Comparison of ENCODE assay signal across 8 cellular contexts in genomic region chr10:61397175-61397986, GRCh38. TPM values are rescaled to one million over a fixed set of nuclear protein-coding genes. Genes with fewer than 3 reads are reported as not detected.
A peak's percentile ranks its signal among the peaks of the same experiment; 100 is the strongest.
DNase-seq lines count a peak whose midpoint lies in the region; ATAC-seq, FAIRE-seq and TF ChIP-seq lines count a peak whose summit lies in the region.

No MANE protein-coding gene starts in this region.

- peak overlapping the region; percentile 22 for H3K4me3 ChIP-seq in SJSA1
- peak overlapping the region; percentile 14 to 40 (median 24) for H3K4me3 ChIP-seq in fibroblast of lung (replicated peaks in 1 of 4; ENCODE audit: control extremely low read depth in 1 of 4, insufficient read depth in 1 of 4, low read depth in 3 of 4, low read length in 4 of 4)
- no peak overlapping the region for H3K4me3 ChIP-seq in skeletal muscle cell (ENCODE audit: low read depth, low read length)

- no peak overlapping the region for H3K9ac ChIP-seq in fibroblast of lung (ENCODE audit: insufficient read depth, low read length)

- H3K4me2 ChIP-seq in fibroblast of lung (ENCODE audit: extremely low read depth, insufficient read depth, low read length), result peak overlapping the region; percentile 64

- CTCF ChIA-PET in RWPE1 (lab: Yijun Ruan, JAX), result no interaction called here

- H3K4me1 ChIP-seq in SJSA1 (replicated peaks), result peaks cover 6% of the 10 kb centered on the region
- no peaks in the 10 kb centered on the region for H3K4me1 ChIP-seq in fibroblast of lung (ENCODE audit: control insufficient read depth, extremely low read depth, insufficient read depth, low read length)

- H2AFZ ChIP-seq in fibroblast of lung (ENCODE audit: low read length), result peak overlapping the region; percentile 80

- TF ChIP-seq POLR2A in GM12891 (IDR thresholded peaks at IDR 0.05; ENCODE audit: low read depth, low read length), result no peak

- H3K27me3 ChIP-seq in SJSA1 (replicated peaks) (no peaks in the 10 kb centered on the region), fibroblast of lung (ENCODE audit: control insufficient read depth, insufficient read depth, low read length) (no peaks in the 10 kb centered on the region)

- TF ChIP-seq CTCF in fibroblast of lung (conservative IDR thresholded peaks at IDR 0.05 in 1 of 2, IDR thresholded peaks at IDR 0.05 in 1 of 2; ENCODE audit: low read depth in 1 of 2, low read length in 2 of 2) (no peak), RWPE1 (conservative IDR thresholded peaks at IDR 0.05; ENCODE audit: low read depth) (no peak)

- H3K27ac ChIP-seq in SJSA1, result peak overlapping the region; percentile 61
- peak overlapping the region; percentile 43 for H3K27ac ChIP-seq in fibroblast of lung (ENCODE audit: insufficient read depth, low read length)
- H3K27ac ChIP-seq in RWPE1, result no peak overlapping the region

- DNase-seq in DMS53 treated with DMSO at 0.1 percent for 48 hours (lab: John Stamatoyannopoulos, UW; ENCODE audit: unreplicated experiment) (peak; percentile 8), SJSA1 (ENCODE audit: low read depth in 1 of 2, low spot score in 2 of 2) (peak in 1 of 2 experiments; percentile 43), fibroblast of lung (ENCODE audit: low read depth in 2 of 2) (peak; percentile 69 to 73), skeletal muscle cell (ENCODE audit: low read depth) (peak; percentile 25), GM12891 (ENCODE audit: insufficient read length, low spot score) (no peak), RCC 7860 (ENCODE audit: low spot score) (no peak), RWPE1 (ENCODE audit: low spot score) (no peak)

- no peaks in the 10 kb centered on the region for H3K36me3 ChIP-seq in SJSA1
- no peaks in the 10 kb centered on the region for H3K36me3 ChIP-seq in fibroblast of lung (ENCODE audit: control insufficient read depth, insufficient read depth, low read length)

- ATAC-seq in HG02588 (IDR thresholded peaks at IDR 0.05; ENCODE audit: unreplicated experiment), result peak; percentile 72

- no peak for FAIRE-seq in GM12891 (lab: Jason Lieb, UNC)
- no peak for FAIRE-seq in RCC 7860 (lab: Jason Lieb, UNC)

- no peaks in the 10 kb centered on the region for H3K79me2 ChIP-seq in fibroblast of lung (ENCODE audit: control insufficient read depth, insufficient read depth, low read length)

- H4K20me1 ChIP-seq in fibroblast of lung (ENCODE audit: control insufficient read depth, extremely low read depth, insufficient read depth, low read length), result no peaks in the 10 kb centered on the region

- no peaks in the 10 kb centered on the region for H3K9me3 ChIP-seq in SJSA1 (replicated peaks)
- no peaks in the 10 kb centered on the region for H3K9me3 ChIP-seq in fibroblast of lung (ENCODE audit: control insufficient read depth, insufficient read depth, low read depth, low read length)

- POLR2A ChIA-PET in RWPE1 (lab: Yijun Ruan, JAX; ENCODE audit: low non-redundant PET), result no interaction called here

TF ChIP-seq in GM12891, 5 proteins besides CTCF, POLR2A, EP300 and RAD21:
- TF ChIP-seq PAX5 (IDR thresholded peaks at IDR 0.05; ENCODE audit: insufficient read depth, low read length, severe bottlenecking) (no peak), POLR2AphosphoS5 (IDR thresholded peaks at IDR 0.05; ENCODE audit: low read depth, low read length) (no peak), SPI1 (IDR thresholded peaks at IDR 0.05; ENCODE audit: low read depth, low read length) (no peak)

RNA-seq across cellular contexts. Expression of gene TMEM26, which starts 55.8 kb away (rescaled TPM):
- total RNA-seq in SJSA1 (2014; rRNA removed; shearing (Covaris generic)), result not detected in 2 replicates
- total RNA-seq in fibroblast of lung, result 1.5 and 2.3 TPM in 2 replicates
- 0.28 and 1.4 TPM in 2 replicates for polyA plus RNA-seq in fibroblast of lung
- polyA plus RNA-seq in fibroblast of lung (2012), result 0.24 and 1.7 TPM in 2 replicates
- polyA minus RNA-seq in fibroblast of lung (ENCODE audit: low replicate concordance), result 0.04 and 0.51 TPM in 2 replicates
- polyA plus RNA-seq in GM12891 (2012; ENCODE audit: low read depth, missing spikeins), result not detected

Comparison
In these comparisons a context has a peak if more than half of its experiments do, and no peak if none do; other contexts are left out.
1. DNase-seq: peak in DMS53 treated with DMSO at 0.1 percent for 48 hours (single experiment), fibroblast of lung (2 of 2) and skeletal muscle cell (single experiment); none in GM12891 (single experiment), RCC 7860 (single experiment) and RWPE1 (single experiment).